ENCODE assay signal across 16 cellular contexts in genomic region chr3:190825389-190826016, GRCh38.
"Had no signal": no experiment of that assay in that cellular context is flagged by ENCODE, and none has a peak within 500 bp of the region (broad histone marks: within the 10 kb centered on the region; RNA-seq: fewer than 3 reads in every experiment).

No MANE protein-coding gene starts in this region.

- H3K4me3 ChIP-seq: upper lobe of right lung had no signal

- DNase-seq: activated CD4-positive, alpha-beta T cell treated with anti-CD3 and anti-CD28 coated beads for 48 hours; activated CD8-positive, alpha-beta memory T cell treated with anti-CD3 and anti-CD28 coated beads, Interleukin-2, amount 50 U/mL, for 48 hours; activated CD8-positive, alpha-beta T cell treated with anti-CD3 and anti-CD28 coated beads, Interleukin-2, amount 10 ng/mL, durations not matched to agents 7 days and 5 days; activated naive CD4-positive, alpha-beta T cell; central memory CD4-positive, alpha-beta T cell; effector memory CD8-positive, alpha-beta T cell; erythroblast; foreskin fibroblast; kidney; left ventricle myocardium superior; mesendoderm; stimulated activated CD4-positive, alpha-beta T cell treated with anti-CD3 and anti-CD28 coated beads, Interleukin-4, amount 100 ng/mL, for 1 hour; stimulated activated CD8-positive, alpha-beta memory T cell treated with anti-CD3 and anti-CD28 coated beads, Interleukin-4, amount 100 ng/mL, for 48 hours; T-helper 9 cell; upper lobe of right lung; WERI-Rb-1 had no signal
